9 cellular contexts compared by ENCODE assay signal in the genomic region with DNA sequence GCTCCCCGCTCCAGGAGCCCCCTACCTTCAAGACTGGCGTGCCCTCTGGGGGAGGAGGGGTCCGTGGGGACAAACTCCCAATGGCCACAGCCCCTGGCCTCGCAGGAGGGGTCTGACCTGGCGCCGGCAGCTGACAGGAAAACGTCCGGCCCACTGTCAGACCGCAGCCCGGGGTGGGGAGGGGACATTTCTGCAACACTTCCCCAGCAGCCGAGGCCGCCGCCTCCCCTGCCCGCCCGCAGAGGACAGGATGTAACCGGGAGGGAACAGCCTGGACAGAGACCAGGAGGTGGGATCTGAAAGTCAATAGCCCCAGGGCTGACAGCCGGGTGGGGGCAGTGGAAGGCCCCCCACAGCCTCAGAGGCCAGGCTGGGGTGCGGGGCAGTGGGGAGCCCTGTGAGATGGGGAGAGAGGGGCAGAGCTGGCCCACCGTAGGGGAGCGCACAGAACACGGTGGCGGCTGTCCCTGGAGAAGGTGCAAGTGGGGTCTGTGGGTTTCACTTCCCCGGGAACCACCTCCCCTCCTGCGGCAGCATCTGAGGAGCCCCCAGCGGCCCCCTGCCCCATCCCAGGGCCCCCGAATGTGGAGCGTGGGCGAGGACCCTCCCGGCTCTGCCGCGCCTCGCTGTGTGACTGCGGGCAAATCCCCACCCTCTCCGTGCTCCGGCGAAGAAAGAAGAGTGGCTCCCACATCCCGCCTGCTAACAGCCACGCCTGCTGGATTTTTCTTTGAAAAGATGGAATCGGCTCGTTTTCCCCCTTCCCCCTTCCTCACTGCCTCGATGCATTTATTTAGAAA. TPM values are rescaled to one million over a fixed set of nuclear protein-coding genes. Genes with fewer than 3 reads are reported as not detected.
A peak's percentile ranks its signal among the peaks of the same experiment; 100 is the strongest.
DNase-seq lines count a peak whose midpoint lies in the region; FAIRE-seq and TF ChIP-seq lines count a peak whose summit lies in the region.
"Had no signal": no experiment of that assay in that cellular context is flagged by ENCODE, and none has a peak within 500 bp of the region (broad histone marks: within the 10 kb centered on the region; RNA-seq: fewer than 3 reads in every experiment).

A gene with protein sequence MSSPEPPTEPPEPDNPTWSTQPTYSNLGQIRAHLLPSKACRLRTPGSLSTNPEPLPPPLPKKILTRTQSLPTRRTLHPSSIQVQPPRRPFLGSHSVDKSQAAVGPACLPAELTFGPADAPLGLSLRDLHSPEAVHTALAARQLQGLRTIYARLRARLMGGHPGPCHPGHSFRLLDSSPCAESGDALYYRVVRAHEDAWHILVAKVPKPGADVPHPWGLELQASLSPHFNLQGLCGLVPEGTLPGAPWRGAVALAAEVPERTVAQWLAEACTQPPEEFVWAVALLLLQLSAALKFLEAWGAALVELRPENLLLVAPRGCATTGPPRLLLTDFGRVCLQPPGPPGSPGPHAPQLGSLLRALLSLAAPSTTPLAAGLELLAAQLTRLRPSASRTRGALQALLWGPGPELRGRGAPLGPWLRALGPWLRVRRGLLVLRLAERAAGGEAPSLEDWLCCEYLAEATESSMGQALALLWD (minus strand): TSS at position 114 of the 800 bp plus-strand sequence. CDS start 1,244 bp downstream, outside the sequence.

- DNase-seq in astrocyte of the spinal cord (ENCODE audit: low read depth, low spot score) (peak; percentile 50), kidney (peak; percentile 95), spleen (peak; percentile 98), T1000 (lab: John Stamatoyannopoulos, UW) (no peak), cortex of kidney (lab: John Stamatoyannopoulos, UW) (no peak), pons (ENCODE audit: low spot score) (no peak)

- peak within 1 kb of the TSS; percentile 50 to 83 (median 71); a peak in 20 of 22 replicates for H3K27ac ChIP-seq in BLaER1 treated with 17β-estradiol and CSF1 and Interleukin-3, amounts not matched to agents 10 nM and 100 nM
- H3K27ac ChIP-seq in HUES6 (ENCODE audit: low read depth, low read length) (no peak within 1 kb of the TSS), kidney (ENCODE audit: low read depth in 2 of 2, low read length in 2 of 2) (peak within 1 kb of the TSS in 1 of 2 donors; percentile 36), spleen (peak within 1 kb of the TSS in 7 of 8 donors; percentile 75 to 99 (median 83))

- TF ChIP-seq POLR2A in spleen (IDR thresholded peaks at IDR 0.05): no peak

- in situ Hi-C loops in astrocyte of the spinal cord (cut with HindIII; ENCODE audit: low sequenced_read_pairs): no loop called here

- H3K27me3 ChIP-seq in BLaER1 treated with 17β-estradiol and CSF1 and Interleukin-3, amounts not matched to agents 10 nM and 100 nM: 0 out of 22 replicates have a peak, but pooled peaks cover 0 to 3% (median 0%) of the 10 kb centered on the region in 11 experiments
- H3K27me3 ChIP-seq in HUES6 (ENCODE audit: control insufficient read depth, insufficient read depth, low read length) (peaks cover 35% of the 10 kb centered on the region), spleen (replicated peaks in 1 of 7) (no peaks in the 10 kb centered on the region)

- H3K36me3 ChIP-seq in BLaER1 treated with 17β-estradiol and CSF1 and Interleukin-3, amounts not matched to agents 10 nM and 100 nM: peaks cover 0 to 2% (median under 1%) of the 10 kb centered on the region in 11 experiments; a peak in 6 of 22 replicates
- no peaks in the 10 kb centered on the region for H3K36me3 ChIP-seq in HUES6 (ENCODE audit: control insufficient read depth, insufficient read depth, low read length)
- no peaks in the 10 kb centered on the region for H3K36me3 ChIP-seq in kidney (ENCODE audit: control insufficient read depth in 1 of 2, insufficient read depth in 2 of 2, low read length in 2 of 2)
- H3K36me3 ChIP-seq in spleen: peaks cover 0 to 20% (median 0%) of the 10 kb centered on the region in 6 donors
- H3K36me3 ChIP-seq: HAP-1 had no signal

- H3K4me1 ChIP-seq in BLaER1 treated with 17β-estradiol and CSF1 and Interleukin-3, amounts not matched to agents 10 nM and 100 nM: peaks cover 37 to 91% (median 83%) of the 10 kb centered on the region in 10 experiments
- H3K4me1 ChIP-seq in HUES6 (ENCODE audit: control insufficient read depth, insufficient read depth, low read length) (no peaks in the 10 kb centered on the region), kidney (ENCODE audit: control insufficient read depth in 1 of 2, insufficient read depth in 1 of 2, low read depth in 1 of 2, low read length in 2 of 2) (no peaks in the 10 kb centered on the region), spleen (peaks cover 11 to 98% (median 39%) of the 10 kb centered on the region in 6 donors)
- H3K4me1 ChIP-seq: HAP-1 had no signal

- peak within 1 kb of the TSS; percentile 84 to 99 (median 97) for H3K4me2 ChIP-seq in BLaER1 treated with 17β-estradiol and CSF1 and Interleukin-3, amounts not matched to agents 10 nM and 100 nM

- no peak for TF ChIP-seq CTCF in astrocyte of the spinal cord (IDR thresholded peaks at IDR 0.05; ENCODE audit: low read depth, low read length)
- no peak for TF ChIP-seq CTCF in kidney (IDR thresholded peaks at IDR 0.05; ENCODE audit: borderline replicate concordance, extremely low read depth, insufficient read depth)
- peak in 1 of 11 experiments; percentile 10 for TF ChIP-seq CTCF in spleen (IDR thresholded peaks at IDR 0.05 in 8 of 11, conservative IDR thresholded peaks at IDR 0.05 in 3 of 11)

- WGBS in spleen, 5 donors: 4 to 9% (median 6%) methylated on average over 29 to 41 of the region's 41 CpGs

- no peaks in the 10 kb centered on the region for H3K9me3 ChIP-seq in BLaER1 treated with 17β-estradiol and CSF1 and Interleukin-3, amounts not matched to agents 10 nM and 100 nM (replicated peaks in 1 of 11)
- H3K9me3 ChIP-seq in HUES6 (ENCODE audit: control insufficient read depth, insufficient read depth, low read depth, low read length) (no peaks in the 10 kb centered on the region), kidney (ENCODE audit: control insufficient read depth in 1 of 2, low read length in 2 of 2) (no peaks in the 10 kb centered on the region), spleen (no peaks in the 10 kb centered on the region)
- H3K9me3 ChIP-seq: HAP-1 had no signal

- intact Hi-C loops in kidney (cut with DNase I) (no loop called here), spleen (cut with DNase I; ENCODE audit: low total_unique reads) (no loop called here)

- peak within 1 kb of the TSS; percentile 7 to 71 (median 52); a peak in 19 of 20 replicates for H3K4me3 ChIP-seq in BLaER1 treated with 17β-estradiol and CSF1 and Interleukin-3, amounts not matched to agents 10 nM and 100 nM
- H3K4me3 ChIP-seq in HUES6 (ENCODE audit: low read depth, low read length): peak within 1 kb of the TSS; percentile 63
- peak within 1 kb of the TSS; percentile 28 for H3K4me3 ChIP-seq in astrocyte of the spinal cord (ENCODE audit: low read depth, low read length)
- H3K4me3 ChIP-seq in kidney (ENCODE audit: low read length in 2 of 2): peak within 1 kb of the TSS; percentile 25 to 29
- peak within 1 kb of the TSS; percentile 6 to 72 (median 38) for H3K4me3 ChIP-seq in spleen
- H3K4me3 ChIP-seq: HAP-1 had no signal

- FAIRE-seq in kidney (lab: Jason Lieb, UNC): no peak

- H4K20me1 ChIP-seq in BLaER1 treated with 17β-estradiol and CSF1 and Interleukin-3, amounts not matched to agents 10 nM and 100 nM: peaks cover 0 to 87% (median 17%) of the 10 kb centered on the region in 11 experiments; a peak in 16 of 22 replicates

- peak within 1 kb of the TSS; percentile 58 to 76 (median 70) for H3K9ac ChIP-seq in BLaER1 treated with 17β-estradiol and CSF1 and Interleukin-3, amounts not matched to agents 10 nM and 100 nM
- H3K9ac ChIP-seq in HUES6 (ENCODE audit: low read length) (no peak within 1 kb of the TSS), kidney (ENCODE audit: low read length in 2 of 2) (peak within 1 kb of the TSS in 1 of 2 donors; percentile 12)

RNA-seq across cellular contexts. Expression of the gene that starts here (rescaled TPM):
- total RNA-seq in kidney: 2.1 TPM
- polyA plus RNA-seq in kidney (ENCODE audit: insufficient read depth, low read depth, low replicate concordance): not detected
- 10 to 100 TPM in 2 of 7 donors, 1 to 10 TPM in 5; 5.7 to 17.4 (median 6.8) TPM for total RNA-seq in spleen
- under 1 TPM; 0.30 to 0.93 (median 0.50) TPM for polyA plus RNA-seq in spleen

Comparison
In these comparisons a context has a peak if more than half of its experiments do, and no peak if none do; other contexts are left out.
1. DNase-seq: peak in astrocyte of the spinal cord (single experiment), kidney (single experiment) and spleen (single experiment); none in T1000 (single experiment), cortex of kidney (single experiment) and pons (single experiment).
2. Peak in every context shown above with its lines, with median percentiles within 50 percentile points of each other: H3K4me3 ChIP-seq.